20 cellular contexts compared by ENCODE assay signal in the genomic region with DNA sequence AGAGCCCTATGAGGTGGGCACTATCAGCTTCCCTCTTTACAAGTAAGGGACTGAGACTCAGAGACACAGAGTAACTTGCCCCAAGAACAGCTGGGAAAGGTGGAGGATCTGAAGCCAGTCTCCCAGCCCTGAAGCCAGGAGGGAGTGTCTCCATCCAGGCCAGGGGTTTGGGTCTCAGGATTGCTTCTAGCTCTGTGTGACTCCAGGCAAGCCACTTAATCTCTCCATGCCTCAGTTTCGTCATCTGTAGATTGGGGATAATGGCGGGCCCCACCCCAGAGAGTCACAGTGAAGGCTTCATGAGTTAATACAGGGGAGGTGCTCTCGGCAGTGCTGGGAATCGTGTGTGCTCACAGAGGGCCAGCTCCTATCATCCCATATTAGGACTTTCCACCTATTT. TPM values are rescaled to one million over a fixed set of nuclear protein-coding genes. Genes with fewer than 3 reads are reported as not detected.
DNase-seq lines count a peak whose midpoint lies in the region; ATAC-seq and TF ChIP-seq lines count a peak whose summit lies in the region.
"Had no signal": no experiment of that assay in that cellular context is flagged by ENCODE, and none has a peak within 500 bp of the region (broad histone marks: within the 10 kb centered on the region; RNA-seq: fewer than 3 reads in every experiment).

No MANE protein-coding gene starts in this region.

- TF ChIP-seq CTCF in CD8-positive, alpha-beta T cell (IDR thresholded peaks at IDR 0.05), result no peak
- TF ChIP-seq CTCF in chondrocyte (IDR thresholded peaks at IDR 0.05), result no peak

- peaks cover 22% of the 10 kb centered on the region for H3K36me3 Mint-ChIP-seq in activated CD4-positive, alpha-beta T cell treated with anti-CD3 and anti-CD28 coated beads, Interleukin-2, amount 10 ng/mL, durations not matched to agents 7 days and 5 days (ENCODE audit: low read depth)
- H3K36me3 Mint-ChIP-seq in activated CD4-positive, alpha-beta T cell treated with anti-CD3 and anti-CD28 coated beads, Interleukin-2, amount 10 ng/mL, durations not matched to agents 24 days and 14 days (ENCODE audit: low read depth), result peaks cover 31% of the 10 kb centered on the region
- H3K36me3 Mint-ChIP-seq in CD8-positive, alpha-beta T cell, result peaks cover 64% of the 10 kb centered on the region
- peaks cover 1% of the 10 kb centered on the region for H3K36me3 Mint-ChIP-seq in chondrocyte (ENCODE audit: low read depth)

- H3K27ac ChIP-seq in CD8-positive, alpha-beta T cell (ENCODE audit: low read depth, low read length), result no peak overlapping the region
- H3K27ac ChIP-seq: C4-2B had no signal

- no peaks in the 10 kb centered on the region for H3K9me3 Mint-ChIP-seq in activated CD4-positive, alpha-beta T cell treated with anti-CD3 and anti-CD28 coated beads, Interleukin-2, amount 10 ng/mL, durations not matched to agents 7 days and 5 days
- no peaks in the 10 kb centered on the region for H3K9me3 Mint-ChIP-seq in activated CD4-positive, alpha-beta T cell treated with anti-CD3 and anti-CD28 coated beads, Interleukin-2, amount 10 ng/mL, durations not matched to agents 24 days and 14 days
- H3K9me3 Mint-ChIP-seq in CD8-positive, alpha-beta T cell, result no peaks in the 10 kb centered on the region
- H3K9me3 Mint-ChIP-seq in chondrocyte (ENCODE audit: low read depth), result no peaks in the 10 kb centered on the region
- H3K9me3 Mint-ChIP-seq: HFFc6 had no signal

- CTCF ChIA-PET in activated CD4-positive, alpha-beta T cell treated with anti-CD3 and anti-CD28 coated beads, Interleukin-2, amount 10 ng/mL, durations not matched to agents 7 days and 5 days (lab: Charles Lee), result interaction anchor here (0.5 to 0.8 kb wide), 2 partner anchors 27 to 96 kb away, joined by 3 to 5 read pairs; no protein-coding TSS in a partner anchor
- CTCF ChIA-PET in CD8-positive, alpha-beta T cell (lab: Charles Lee), result interaction anchor here (1.2 to 1.5 kb wide), 4 partner anchors 11 to 95 kb away, joined by 3 to 4 read pairs (median 4); a partner anchor contains a TSS

- H3K27me3 Mint-ChIP-seq in activated CD4-positive, alpha-beta T cell treated with anti-CD3 and anti-CD28 coated beads, Interleukin-2, amount 10 ng/mL, durations not matched to agents 7 days and 5 days, result no peaks in the 10 kb centered on the region
- H3K27me3 Mint-ChIP-seq in activated CD4-positive, alpha-beta T cell treated with anti-CD3 and anti-CD28 coated beads, Interleukin-2, amount 10 ng/mL, durations not matched to agents 24 days and 14 days, result no peaks in the 10 kb centered on the region
- H3K27me3 Mint-ChIP-seq in CD8-positive, alpha-beta T cell (ENCODE audit: low read depth), result no peaks in the 10 kb centered on the region
- H3K27me3 Mint-ChIP-seq in chondrocyte (ENCODE audit: low read depth), result no peaks in the 10 kb centered on the region

- intact Hi-C loops in activated CD4-positive, alpha-beta T cell treated with anti-CD3 and anti-CD28 coated beads, Interleukin-2, amount 10 ng/mL, durations not matched to agents 24 days and 14 days (cut with micrococcal nuclease), result no loop called here
- intact Hi-C loops in CD8-positive, alpha-beta T cell (cut with DNase I, micrococcal nuclease), result no loop called here
- intact Hi-C loops in sciatic nerve (cut with DNase I), result no loop called here

- H3K27ac Mint-ChIP-seq in activated CD4-positive, alpha-beta T cell treated with anti-CD3 and anti-CD28 coated beads, Interleukin-2, amount 10 ng/mL, durations not matched to agents 7 days and 5 days, result peak overlapping the region; percentile 31
- no peak overlapping the region for H3K27ac Mint-ChIP-seq in activated CD4-positive, alpha-beta T cell treated with anti-CD3 and anti-CD28 coated beads, Interleukin-2, amount 10 ng/mL, durations not matched to agents 24 days and 14 days
- peak overlapping the region; percentile 62 for H3K27ac Mint-ChIP-seq in CD8-positive, alpha-beta T cell
- H3K27ac Mint-ChIP-seq in chondrocyte (ENCODE audit: unreplicated experiment), result no peak overlapping the region
- H3K27ac Mint-ChIP-seq: HFFc6 had no signal

- no peaks in the 10 kb centered on the region for H3K27me3 ChIP-seq in CD8-positive, alpha-beta T cell (ENCODE audit: insufficient read depth, low read length)

- peaks cover 11% of the 10 kb centered on the region for H3K36me3 ChIP-seq in CD8-positive, alpha-beta T cell (ENCODE audit: insufficient read depth, low read length)

- no peak for ATAC-seq in CD8-positive, alpha-beta T cell
- ATAC-seq in sciatic nerve, result no peak
- ATAC-seq: Right ventricle myocardium inferior had no signal

- DNase-seq in activated CD4-positive, alpha-beta T cell treated with anti-CD3 and anti-CD28 coated beads, Interleukin-2, amount 10 ng/mL, durations not matched to agents 7 days and 5 days, result no peak
- no peak for DNase-seq in activated CD4-positive, alpha-beta T cell treated with anti-CD3 and anti-CD28 coated beads, Interleukin-2, amount 10 ng/mL, durations not matched to agents 24 days and 14 days
- DNase-seq in CD8-positive, alpha-beta T cell, result no peak
- DNase-seq in chondrocyte (ENCODE audit: low spot score) (peak; percentile 34), sciatic nerve (ENCODE audit: low spot score) (peak; percentile 34), hepatic stellate cell (ENCODE audit: low spot score) (no peak)
- no peak for DNase-seq in activated effector memory CD4-positive, alpha-beta T cell treated with Interleukin-2 at 50 U/mL for 16 hours
- no peak for DNase-seq in stimulated activated CD4-positive, alpha-beta T cell treated with anti-CD3 and anti-CD28 coated beads, Interleukin-2, amount 100 ng/mL, for 24 hours
- DNase-seq: COR-L47, DMS153, EL, GOT3, HFFc6, KG1, NCI-H1048, NCI-H1694, NCI-H2107, NCI-H226 had no signal

- POLR2A ChIA-PET in activated CD4-positive, alpha-beta T cell treated with anti-CD3 and anti-CD28 coated beads, Interleukin-2, amount 10 ng/mL, durations not matched to agents 7 days and 5 days (lab: Charles Lee), result interaction anchor here (0.7 kb wide), 1 partner anchor 20 kb away, joined by 8 read pairs; no protein-coding TSS in a partner anchor
- POLR2A ChIA-PET in CD8-positive, alpha-beta T cell (lab: Charles Lee), result interaction anchor here (0.6 to 2.8 kb wide), 3 partner anchors 10 to 49 kb away, joined by 4 to 10 read pairs (median 4); a partner anchor contains a TSS

- H3K9me3 ChIP-seq in CD8-positive, alpha-beta T cell (ENCODE audit: low read length), result no peaks in the 10 kb centered on the region

- peaks cover 32% of the 10 kb centered on the region for H3K4me1 Mint-ChIP-seq in activated CD4-positive, alpha-beta T cell treated with anti-CD3 and anti-CD28 coated beads, Interleukin-2, amount 10 ng/mL, durations not matched to agents 7 days and 5 days
- H3K4me1 Mint-ChIP-seq in activated CD4-positive, alpha-beta T cell treated with anti-CD3 and anti-CD28 coated beads, Interleukin-2, amount 10 ng/mL, durations not matched to agents 24 days and 14 days, result peaks cover 14% of the 10 kb centered on the region
- peaks cover 31% of the 10 kb centered on the region for H3K4me1 Mint-ChIP-seq in CD8-positive, alpha-beta T cell (ENCODE audit: low read depth)
- no peaks in the 10 kb centered on the region for H3K4me1 Mint-ChIP-seq in chondrocyte (ENCODE audit: low read depth)

- no peak overlapping the region for H3K4me3 Mint-ChIP-seq in activated CD4-positive, alpha-beta T cell treated with anti-CD3 and anti-CD28 coated beads, Interleukin-2, amount 10 ng/mL, durations not matched to agents 7 days and 5 days
- no peak overlapping the region for H3K4me3 Mint-ChIP-seq in activated CD4-positive, alpha-beta T cell treated with anti-CD3 and anti-CD28 coated beads, Interleukin-2, amount 10 ng/mL, durations not matched to agents 24 days and 14 days
- H3K4me3 Mint-ChIP-seq in CD8-positive, alpha-beta T cell, result no peak overlapping the region
- H3K4me3 Mint-ChIP-seq in chondrocyte (ENCODE audit: unreplicated experiment), result no peak overlapping the region
- H3K4me3 Mint-ChIP-seq: HFFc6 had no signal

- peaks cover 15% of the 10 kb centered on the region for H3K4me1 ChIP-seq in CD8-positive, alpha-beta T cell (ENCODE audit: insufficient read depth, low read length)

- H3K4me3 ChIP-seq in CD8-positive, alpha-beta T cell (ENCODE audit: low read depth, low read length), result no peak overlapping the region

RNA-seq across cellular contexts. Expression of a gene that starts 10.5 kb away (rescaled TPM):
- 10 to 100 TPM; 86.6 to 91.2 TPM for total RNA-seq in activated CD4-positive, alpha-beta T cell treated with anti-CD3 and anti-CD28 coated beads, Interleukin-2, amount 10 ng/mL, durations not matched to agents 7 days and 5 days
- total RNA-seq in activated CD4-positive, alpha-beta T cell treated with anti-CD3 and anti-CD28 coated beads, Interleukin-2, amount 10 ng/mL, durations not matched to agents 24 days and 14 days, result 63.5 and 67.3 TPM in 2 replicates
- total RNA-seq in CD8-positive, alpha-beta T cell, result 10 to 100 TPM; 56.2 to 60.1 TPM
- total RNA-seq in chondrocyte (11.3 to 17.8 TPM (median 13.4 TPM) in 3 replicates), sciatic nerve (18.0 TPM)

RNA-seq across cellular contexts. Expression of a gene that starts 14.1 kb away (rescaled TPM):
- 100 to 1,000 TPM; 435 to 456 TPM for total RNA-seq in activated CD4-positive, alpha-beta T cell treated with anti-CD3 and anti-CD28 coated beads, Interleukin-2, amount 10 ng/mL, durations not matched to agents 7 days and 5 days
- total RNA-seq in activated CD4-positive, alpha-beta T cell treated with anti-CD3 and anti-CD28 coated beads, Interleukin-2, amount 10 ng/mL, durations not matched to agents 24 days and 14 days, result 522 and 525 TPM in 2 replicates
- 1,000 to 10,000 TPM; 1,574 to 1,625 TPM for total RNA-seq in CD8-positive, alpha-beta T cell
- 183 to 198 TPM (median 190 TPM) in 3 replicates for total RNA-seq in chondrocyte
- total RNA-seq in sciatic nerve, result 366 TPM

RNA-seq across cellular contexts. Expression of a gene that starts 17.9 kb away (rescaled TPM):
- 10 to 100 TPM; 35.1 to 38.7 TPM for total RNA-seq in activated CD4-positive, alpha-beta T cell treated with anti-CD3 and anti-CD28 coated beads, Interleukin-2, amount 10 ng/mL, durations not matched to agents 7 days and 5 days
- 36.7 and 39.1 TPM in 2 replicates for total RNA-seq in activated CD4-positive, alpha-beta T cell treated with anti-CD3 and anti-CD28 coated beads, Interleukin-2, amount 10 ng/mL, durations not matched to agents 24 days and 14 days
- total RNA-seq in CD8-positive, alpha-beta T cell, result 10 to 100 TPM; 17.6 to 19.1 TPM
- total RNA-seq in chondrocyte (19.5 to 26.4 TPM (median 20.4 TPM) in 3 replicates), sciatic nerve (17.7 TPM)

RNA-seq across cellular contexts. Expression of a gene that starts 32.7 kb away (rescaled TPM):
- total RNA-seq in activated CD4-positive, alpha-beta T cell treated with anti-CD3 and anti-CD28 coated beads, Interleukin-2, amount 10 ng/mL, durations not matched to agents 7 days and 5 days, result 1 to 10 TPM; 3.9 to 4.3 TPM
- 2.4 and 3.1 TPM in 2 replicates for total RNA-seq in activated CD4-positive, alpha-beta T cell treated with anti-CD3 and anti-CD28 coated beads, Interleukin-2, amount 10 ng/mL, durations not matched to agents 24 days and 14 days
- 1 to 10 TPM; 4.7 to 5.5 TPM for total RNA-seq in CD8-positive, alpha-beta T cell
- total RNA-seq in chondrocyte (0.65 to 1.6 TPM (median 1.2 TPM) in 3 replicates), sciatic nerve (8.1 TPM)

RNA-seq across cellular contexts. Expression of a gene that starts 48.5 kb away (rescaled TPM):
- 100 to 1,000 TPM; 293 to 300 TPM for total RNA-seq in activated CD4-positive, alpha-beta T cell treated with anti-CD3 and anti-CD28 coated beads, Interleukin-2, amount 10 ng/mL, durations not matched to agents 7 days and 5 days
- total RNA-seq in activated CD4-positive, alpha-beta T cell treated with anti-CD3 and anti-CD28 coated beads, Interleukin-2, amount 10 ng/mL, durations not matched to agents 24 days and 14 days, result 13.4 and 14.5 TPM in 2 replicates
- 100 to 1,000 TPM; 468 to 472 TPM for total RNA-seq in CD8-positive, alpha-beta T cell
- 4.7 to 11.4 TPM (median 10.1 TPM) in 3 replicates for total RNA-seq in chondrocyte
- 39.7 TPM for total RNA-seq in sciatic nerve

Comparison
In these comparisons a context has a peak if more than half of its experiments do, and no peak if none do; other contexts are left out.
1. H3K27ac Mint-ChIP-seq: peak in activated CD4-positive, alpha-beta T cell treated with anti-CD3 and anti-CD28 coated beads, Interleukin-2, amount 10 ng/mL, durations not matched to agents 7 days and 5 days (single experiment) and CD8-positive, alpha-beta T cell (single experiment); none in activated CD4-positive, alpha-beta T cell treated with anti-CD3 and anti-CD28 coated beads, Interleukin-2, amount 10 ng/mL, durations not matched to agents 24 days and 14 days (single experiment) and chondrocyte (single experiment).
2. DNase-seq: peak in chondrocyte (single experiment) and sciatic nerve (single experiment); none in activated CD4-positive, alpha-beta T cell treated with anti-CD3 and anti-CD28 coated beads, Interleukin-2, amount 10 ng/mL, durations not matched to agents 7 days and 5 days (single experiment), activated CD4-positive, alpha-beta T cell treated with anti-CD3 and anti-CD28 coated beads, Interleukin-2, amount 10 ng/mL, durations not matched to agents 24 days and 14 days (single experiment), CD8-positive, alpha-beta T cell (0 of 7), hepatic stellate cell (single experiment), activated effector memory CD4-positive, alpha-beta T cell treated with Interleukin-2 at 50 U/mL for 16 hours (single experiment) and stimulated activated CD4-positive, alpha-beta T cell treated with anti-CD3 and anti-CD28 coated beads, Interleukin-2, amount 100 ng/mL, for 24 hours (0 of 2).